ENCODE assay signal across 18 cellular contexts in genomic region chr1:80846966-80847365, GRCh38.
DNase-seq lines count a peak whose midpoint lies in the region; ATAC-seq, FAIRE-seq and TF ChIP-seq lines count a peak whose summit lies in the region.
"Had no signal": no experiment of that assay in that cellular context is flagged by ENCODE, and none has a peak within 500 bp of the region (broad histone marks: within the 10 kb centered on the region; RNA-seq: fewer than 3 reads in every experiment).

No MANE protein-coding gene starts in this region.

- ATAC-seq in foreskin keratinocyte, result no peak
- ATAC-seq: HepG2 had no signal

- BruUV-seq in Calu3 (replicated peaks; lab: Mats Ljungman, UMichigan), result no TSS peak

- H3K27me3 ChIP-seq in AG04450 (ENCODE audit: control insufficient read depth, insufficient read depth, low read length) (no peaks in the 10 kb centered on the region), foreskin keratinocyte (no peaks in the 10 kb centered on the region)
- H3K27me3 ChIP-seq: BE2C had no signal

- H3K9me3 Mint-ChIP-seq in Calu3 (ENCODE audit: low read depth, unreplicated experiment), result peaks cover 2% of the 10 kb centered on the region

- TF ChIP-seq CTCF in AG04450 (IDR thresholded peaks at IDR 0.05; ENCODE audit: low read depth, low read length) (no peak), RWPE1 (conservative IDR thresholded peaks at IDR 0.05; ENCODE audit: low read depth) (no peak), foreskin keratinocyte (conservative IDR thresholded peaks at IDR 0.05) (no peak), retinal pigment epithelial cell (conservative IDR thresholded peaks at IDR 0.05; ENCODE audit: low read depth, low read length) (no peak), Calu3 (IDR thresholded peaks at IDR 0.05; ENCODE audit: unreplicated experiment) (no peak)

- CTCF ChIA-PET in AG04450 (lab: Charles Lee), result no interaction called here
- CTCF ChIA-PET in RWPE1 (lab: Yijun Ruan, JAX), result no interaction called here
- CTCF ChIA-PET in Calu3 (lab: Charles Lee), result no interaction called here

- no peaks in the 10 kb centered on the region for H3K4me1 ChIP-seq in foreskin keratinocyte
- H3K4me1 ChIP-seq: BE2C had no signal

- H3K36me3 Mint-ChIP-seq in Calu3 (ENCODE audit: insufficient read depth, unreplicated experiment), result no peaks in the 10 kb centered on the region
- H3K36me3 Mint-ChIP-seq: CD4-positive, CD25-positive, alpha-beta regulatory T cell; CD8-positive, alpha-beta memory T cell had no signal

- no peak overlapping the region for H3K27ac Mint-ChIP-seq in Calu3 (ENCODE audit: unreplicated experiment)
- H3K27ac Mint-ChIP-seq: CD4-positive, CD25-positive, alpha-beta regulatory T cell; CD8-positive, alpha-beta memory T cell had no signal

- FAIRE-seq in urothelium cell line (lab: Jason Lieb, UNC), result no peak
- FAIRE-seq: D721Med, G401.6, GM12891, GM19239, H1, HepG2 had no signal

- no peak overlapping the region for H3K27ac ChIP-seq in AG04450 (ENCODE audit: low read depth, low read length)
- H3K27ac ChIP-seq in RWPE1, result no peak overlapping the region
- H3K27ac ChIP-seq in foreskin keratinocyte, result no peak overlapping the region

- H3K4me1 Mint-ChIP-seq in Calu3 (ENCODE audit: low read depth, unreplicated experiment), result no peaks in the 10 kb centered on the region
- H3K4me1 Mint-ChIP-seq: CD4-positive, CD25-positive, alpha-beta regulatory T cell; CD8-positive, alpha-beta memory T cell; H9 had no signal

- intact Hi-C loops in Calu3 (cut with micrococcal nuclease; ENCODE audit: unreplicated experiment), result no loop called here

- POLR2A ChIA-PET in AG04450 (lab: Yijun Ruan, JAX) (no interaction called here), RWPE1 (lab: Yijun Ruan, JAX; ENCODE audit: low non-redundant PET) (no interaction called here)

- no peaks in the 10 kb centered on the region for H3K27me3 Mint-ChIP-seq in Calu3 (ENCODE audit: unreplicated experiment)
- H3K27me3 Mint-ChIP-seq: CD4-positive, CD25-positive, alpha-beta regulatory T cell; CD8-positive, alpha-beta memory T cell had no signal

- H3K9me3 ChIP-seq in AG04450 (ENCODE audit: control insufficient read depth, insufficient read depth, low read length), result no peaks in the 10 kb centered on the region
- H3K9me3 ChIP-seq: BE2C had no signal

- H3K4me3 ChIP-seq in AG04450 (ENCODE audit: low read depth, low read length) (no peak overlapping the region), retinal pigment epithelial cell (ENCODE audit: low read length) (no peak overlapping the region)

- DNase-seq in AG04450 (ENCODE audit: low read depth, low spot score), result peak; percentile 3
- DNase-seq in RWPE1 (ENCODE audit: low spot score), result peak; percentile 2
- DNase-seq in foreskin keratinocyte, result peak; percentile 32 to 55
- DNase-seq in retinal pigment epithelial cell (ENCODE audit: low read depth), result peak; percentile 6
- DNase-seq in urothelium cell line (ENCODE audit: low spot score), result no peak
- no peak for DNase-seq in Calu3
- DNase-seq: BE2C; C1 segment of cervical spinal cord; CD4-positive, CD25-positive, alpha-beta regulatory T cell; CD8-positive, alpha-beta memory T cell; COR-L47; H9 had no signal

- H3K4me3 Mint-ChIP-seq in Calu3 (ENCODE audit: low read depth, unreplicated experiment), result no peak overlapping the region
- H3K4me3 Mint-ChIP-seq: CD4-positive, CD25-positive, alpha-beta regulatory T cell; CD8-positive, alpha-beta memory T cell; H9 had no signal

Comparison
In these comparisons a context has a peak if more than half of its experiments do, and no peak if none do; other contexts are left out.
1. DNase-seq: peak in AG04450 (single experiment), RWPE1 (single experiment), foreskin keratinocyte (2 of 2) and retinal pigment epithelial cell (single experiment); none in urothelium cell line (single experiment) and Calu3 (single experiment).